In the genomic region with DNA sequence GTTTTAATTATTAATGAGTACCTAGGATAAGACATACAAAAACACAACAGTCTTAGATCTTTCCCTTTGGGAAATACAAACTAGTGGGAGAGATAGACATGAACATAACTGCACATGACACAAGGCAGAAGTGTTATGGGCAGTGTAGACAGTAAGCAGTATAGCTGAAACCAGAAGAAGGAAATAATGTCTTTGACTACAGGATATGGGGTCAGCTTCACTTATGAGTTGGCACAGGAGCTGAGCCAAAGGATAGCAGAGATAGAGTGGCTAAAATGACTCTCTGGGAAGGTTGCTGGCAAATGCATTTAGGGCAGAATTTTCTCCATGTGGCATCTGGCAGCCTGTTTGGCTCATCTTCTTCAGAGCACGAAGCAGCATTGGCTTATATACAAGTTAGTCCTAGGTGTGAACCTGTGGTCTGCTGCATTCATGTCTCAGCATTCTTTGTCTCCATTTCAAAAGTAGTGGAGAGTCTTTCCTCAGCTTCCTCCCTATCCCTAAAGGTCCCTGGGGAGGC, we compare ENCODE assay signal across 24 cellular contexts.
DNase-seq lines count a peak whose midpoint lies in the region; ATAC-seq and TF ChIP-seq lines count a peak whose summit lies in the region.
"Had no signal": no experiment of that assay in that cellular context is flagged by ENCODE, and none has a peak within 500 bp of the region (broad histone marks: within the 10 kb centered on the region; RNA-seq: fewer than 3 reads in every experiment).

No MANE protein-coding gene starts in this region.

- H3K4me2 ChIP-seq in GM23338 = no peak overlapping the region
- H3K4me2 ChIP-seq in OCI-LY7 (ENCODE audit: low read length) = no peak overlapping the region
- H3K4me2 ChIP-seq: PC-9 had no signal

- no peak for DNase-seq in GM23338 (ENCODE audit: low spot score)
- DNase-seq in NCI-H69 (lab: John Stamatoyannopoulos, UW) = peak; percentile 84
- DNase-seq in dermis microvascular lymphatic vessel endothelial cell (ENCODE audit: low read depth in 2 of 2) = peak; percentile 6 to 58
- peak; percentile 4 for DNase-seq in pulmonary artery endothelial cell (ENCODE audit: low read depth, low spot score)
- DNase-seq in DMS79 (lab: John Stamatoyannopoulos, UW) = no peak
- no peak for DNase-seq in OCI-LY7 (ENCODE audit: low spot score)
- no peak for DNase-seq in anterior cingulate cortex (lab: John Stamatoyannopoulos, UW)
- DNase-seq: C1 segment of cervical spinal cord; CD4-positive, alpha-beta memory T cell; COR-L47; H9; Kasumi-1; MV-4-11; NCI-H1105; NCI-H146; NCI-H1930; NCI-H345; NCI-H510A treated with DMSO at 0.1 percent for 48 hours; NCI-H748 treated with DMSO at 0.1 percent for 48 hours; NK-92 treated with Interleukin-12 subunit alpha and Interleukin-12 subunit beta, amount 100 ng/mL, for 24 hours; PC-9 had no signal

- no peak overlapping the region for H3K27ac Mint-ChIP-seq in GM23338
- H3K27ac Mint-ChIP-seq: CD4-positive, alpha-beta memory T cell had no signal

- H3K4me1 ChIP-seq in GM23338 (ENCODE audit: insufficient read depth) = peaks cover 15% of the 10 kb centered on the region
- H3K4me1 ChIP-seq in OCI-LY7 (ENCODE audit: insufficient read depth, low read length, poor library complexity, severe bottlenecking) = no peaks in the 10 kb centered on the region
- H3K4me1 ChIP-seq: SJSA1 had no signal

- no peaks in the 10 kb centered on the region for H3F3A ChIP-seq in GM23338 (replicated peaks; ENCODE audit: low read depth)

- no peak overlapping the region for H3K4me3 Mint-ChIP-seq in GM23338
- H3K4me3 Mint-ChIP-seq: CD4-positive, alpha-beta memory T cell; H9 had no signal

- H4K20me1 ChIP-seq in GM23338 (replicated peaks; ENCODE audit: insufficient read depth) (no peaks in the 10 kb centered on the region), OCI-LY7 (ENCODE audit: insufficient read depth, low read length) (no peaks in the 10 kb centered on the region)

- intact Hi-C loops in OCI-LY7 (cut with micrococcal nuclease; ENCODE audit: unreplicated experiment) = no loop called here

- H3K4me3 ChIP-seq in GM23338 = no peak overlapping the region
- no peak overlapping the region for H3K4me3 ChIP-seq in OCI-LY7 (ENCODE audit: low read depth, low read length, poor library complexity, severe bottlenecking)
- H3K4me3 ChIP-seq: K562, PC-9, SJSA1 had no signal

- no peak overlapping the region for H2AFZ ChIP-seq in GM23338
- no peak overlapping the region for H2AFZ ChIP-seq in OCI-LY7 (ENCODE audit: low read length)
- H2AFZ ChIP-seq: PC-9 had no signal

- CTCF ChIA-PET in OCI-LY7 (lab: Charles Lee; ENCODE audit: unreplicated experiment) = no interaction called here

- no peaks in the 10 kb centered on the region for H3K36me3 ChIP-seq in GM23338 (ENCODE audit: insufficient read depth)
- H3K36me3 ChIP-seq in OCI-LY7 (ENCODE audit: insufficient read depth, low read length) = no peaks in the 10 kb centered on the region
- H3K36me3 ChIP-seq: SJSA1 had no signal

- no TSS peak for BruUV-seq in OCI-LY7 (replicated peaks; lab: Mats Ljungman, UMichigan)

- no peaks in the 10 kb centered on the region for H3K9me3 ChIP-seq in OCI-LY7 (ENCODE audit: low read length)
- H3K9me3 ChIP-seq: SJSA1 had no signal

- no peak for TF ChIP-seq CTCF in GM23338 (conservative IDR thresholded peaks at IDR 0.05; ENCODE audit: low read depth in 2 of 2)
- no peak for TF ChIP-seq CTCF in OCI-LY7 (conservative IDR thresholded peaks at IDR 0.05; ENCODE audit: low read length)

- H3K36me3 Mint-ChIP-seq in GM23338 (ENCODE audit: low read depth) = no peaks in the 10 kb centered on the region
- H3K36me3 Mint-ChIP-seq: CD4-positive, alpha-beta memory T cell had no signal

- H3K79me2 ChIP-seq in GM23338 (replicated peaks; ENCODE audit: insufficient read depth) (no peaks in the 10 kb centered on the region), OCI-LY7 (ENCODE audit: insufficient read depth, low read depth, low read length) (no peaks in the 10 kb centered on the region)

- POLR2A ChIA-PET in OCI-LY7 (lab: Charles Lee) = interaction anchor here (1.1 to 1.3 kb wide), 2 partner anchors 11 to 13 kb away, joined by 3 to 4 read pairs; no protein-coding TSS in a partner anchor

- H3K27me3 Mint-ChIP-seq in GM23338 (ENCODE audit: insufficient read depth, low read depth, poor library complexity) = peaks cover 2% of the 10 kb centered on the region
- H3K27me3 Mint-ChIP-seq: CD4-positive, alpha-beta memory T cell had no signal

- H3K9me2 ChIP-seq in GM23338 (ENCODE audit: insufficient read depth) (no peaks in the 10 kb centered on the region), OCI-LY7 (ENCODE audit: insufficient read depth, low read length) (no peaks in the 10 kb centered on the region)

- H3K9me3 Mint-ChIP-seq in GM23338 = no peaks in the 10 kb centered on the region
- H3K9me3 Mint-ChIP-seq: H9 had no signal

- peak; percentile 43; the same call in 1 of the 3 replicates for ATAC-seq in GM23338
- ATAC-seq: K562, Right ventricle myocardium inferior had no signal

- H3K4me1 Mint-ChIP-seq in GM23338 = peaks cover 32% of the 10 kb centered on the region
- H3K4me1 Mint-ChIP-seq: CD4-positive, alpha-beta memory T cell had no signal

- H3K27me3 ChIP-seq in GM23338 (ENCODE audit: insufficient read depth) = no peaks in the 10 kb centered on the region
- H3K27me3 ChIP-seq: SJSA1 had no signal

- no peak overlapping the region for H3K27ac ChIP-seq in GM23338 (ENCODE audit: low read depth)
- H3K27ac ChIP-seq in OCI-LY7 (ENCODE audit: low read depth, low read length, poor library complexity, severe bottlenecking) = no peak overlapping the region
- H3K27ac ChIP-seq: PC-9, SJSA1 had no signal

TF ChIP-seq in GM23338, 12 proteins besides CTCF, POLR2A, EP300 and RAD21 (continues in another document):
- TF ChIP-seq EZH2 (IDR thresholded peaks at IDR 0.05; ENCODE audit: low read depth, unreplicated experiment) = no peak
- no peak for TF ChIP-seq ZNF114 (CRISPR knock-in tag; IDR thresholded peaks at IDR 0.05)
- no peak for TF ChIP-seq JUNB (IDR thresholded peaks at IDR 0.05; ENCODE audit: unreplicated experiment)
- no peak for TF ChIP-seq CREB1 (CRISPR knock-in tag; IDR thresholded peaks at IDR 0.05; ENCODE audit: low read depth)
- TF ChIP-seq STAT1 (IDR thresholded peaks at IDR 0.05; ENCODE audit: unreplicated experiment) = no peak
- no peak for TF ChIP-seq POLR2AphosphoS5 (IDR thresholded peaks at IDR 0.05; ENCODE audit: low read depth)
- TF ChIP-seq ZNF331 (CRISPR knock-in tag; IDR thresholded peaks at IDR 0.05; ENCODE audit: low read depth) = no peak
- TF ChIP-seq, protein P1, sequence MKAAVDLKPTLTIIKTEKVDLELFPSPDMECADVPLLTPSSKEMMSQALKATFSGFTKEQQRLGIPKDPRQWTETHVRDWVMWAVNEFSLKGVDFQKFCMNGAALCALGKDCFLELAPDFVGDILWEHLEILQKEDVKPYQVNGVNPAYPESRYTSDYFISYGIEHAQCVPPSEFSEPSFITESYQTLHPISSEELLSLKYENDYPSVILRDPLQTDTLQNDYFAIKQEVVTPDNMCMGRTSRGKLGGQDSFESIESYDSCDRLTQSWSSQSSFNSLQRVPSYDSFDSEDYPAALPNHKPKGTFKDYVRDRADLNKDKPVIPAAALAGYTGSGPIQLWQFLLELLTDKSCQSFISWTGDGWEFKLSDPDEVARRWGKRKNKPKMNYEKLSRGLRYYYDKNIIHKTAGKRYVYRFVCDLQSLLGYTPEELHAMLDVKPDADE (IDR thresholded peaks at IDR 0.05) = no peak

Comparison
In these comparisons a context has a peak if more than half of its experiments do, and no peak if none do; other contexts are left out.
1. DNase-seq: peak in NCI-H69 (single experiment), dermis microvascular lymphatic vessel endothelial cell (2 of 2) and pulmonary artery endothelial cell (single experiment); none in GM23338 (single experiment), DMS79 (single experiment), OCI-LY7 (single experiment) and anterior cingulate cortex (0 of 58).